1 cellular context compared by ENCODE assay signal in the genomic region with DNA sequence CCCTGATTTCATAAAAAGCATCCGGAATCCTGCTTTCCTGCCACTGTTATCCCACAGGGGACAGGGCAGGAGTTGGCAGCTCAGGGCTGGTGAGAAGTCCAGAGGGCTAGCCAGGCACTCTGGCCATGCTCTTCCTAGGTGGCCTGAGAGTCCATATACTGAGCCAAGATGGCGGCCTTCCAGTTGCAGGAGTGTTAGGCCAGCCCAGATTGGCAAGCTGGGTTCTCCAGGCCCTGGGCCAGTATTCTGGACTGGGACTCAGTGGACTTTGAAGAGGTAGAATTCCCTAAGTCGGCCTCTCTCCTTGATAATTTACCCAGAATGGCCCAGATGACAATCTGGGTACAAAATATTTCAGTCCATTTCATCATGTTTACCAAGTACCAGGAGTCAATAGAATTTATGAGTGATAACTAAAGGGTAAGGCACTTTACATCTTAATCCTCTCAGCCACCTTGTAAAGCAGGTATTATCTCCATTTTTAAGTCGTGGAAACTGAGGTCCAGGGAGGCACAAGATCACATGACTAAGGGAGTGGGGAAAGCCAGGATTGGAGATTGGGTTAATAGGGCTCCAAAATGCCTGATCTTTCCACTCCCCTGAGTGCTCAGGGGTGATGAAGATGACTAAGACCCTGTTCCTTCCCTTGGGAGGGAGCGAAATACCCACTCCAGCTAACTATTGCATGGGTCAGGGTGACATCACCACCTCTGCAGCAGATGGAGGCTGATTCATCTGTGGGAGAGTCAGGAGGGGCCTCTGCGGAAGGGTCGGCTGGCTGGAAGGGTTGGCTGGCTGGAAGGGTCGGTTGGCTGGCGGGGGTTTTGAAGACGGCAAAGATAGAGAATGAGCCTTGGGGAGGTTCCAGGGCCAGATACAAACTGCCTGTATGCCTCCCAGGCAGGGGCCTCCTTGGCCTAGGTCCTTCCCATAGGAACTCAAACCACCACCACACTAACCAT.
A peak's percentile ranks its signal among the peaks of the same experiment; 100 is the strongest.
TF ChIP-seq lines count a peak whose summit lies in the region.

No MANE protein-coding gene starts in this region.

TF ChIP-seq in K562, 482 proteins besides CTCF, POLR2A, EP300 and RAD21 (continued from another document and continues in another):
- no peak for TF ChIP-seq SNRNP70 (optimal IDR thresholded peaks at IDR 0.05; ENCODE audit: low read depth, low read length)
- TF ChIP-seq, protein P1, sequence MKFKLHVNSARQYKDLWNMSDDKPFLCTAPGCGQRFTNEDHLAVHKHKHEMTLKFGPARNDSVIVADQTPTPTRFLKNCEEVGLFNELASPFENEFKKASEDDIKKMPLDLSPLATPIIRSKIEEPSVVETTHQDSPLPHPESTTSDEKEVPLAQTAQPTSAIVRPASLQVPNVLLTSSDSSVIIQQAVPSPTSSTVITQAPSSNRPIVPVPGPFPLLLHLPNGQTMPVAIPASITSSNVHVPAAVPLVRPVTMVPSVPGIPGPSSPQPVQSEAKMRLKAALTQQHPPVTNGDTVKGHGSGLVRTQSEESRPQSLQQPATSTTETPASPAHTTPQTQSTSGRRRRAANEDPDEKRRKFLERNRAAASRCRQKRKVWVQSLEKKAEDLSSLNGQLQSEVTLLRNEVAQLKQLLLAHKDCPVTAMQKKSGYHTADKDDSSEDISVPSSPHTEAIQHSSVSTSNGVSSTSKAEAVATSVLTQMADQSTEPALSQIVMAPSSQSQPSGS (CRISPR knock-in tag; IDR thresholded peaks at IDR 0.05) = peak; percentile 77; the same call in 1 of the 2 replicates
- no peak for TF ChIP-seq KDM4B (IDR thresholded peaks at IDR 0.05; ENCODE audit: borderline replicate concordance in 2 of 2, low read depth in 1 of 2)
- TF ChIP-seq, protein P2, sequence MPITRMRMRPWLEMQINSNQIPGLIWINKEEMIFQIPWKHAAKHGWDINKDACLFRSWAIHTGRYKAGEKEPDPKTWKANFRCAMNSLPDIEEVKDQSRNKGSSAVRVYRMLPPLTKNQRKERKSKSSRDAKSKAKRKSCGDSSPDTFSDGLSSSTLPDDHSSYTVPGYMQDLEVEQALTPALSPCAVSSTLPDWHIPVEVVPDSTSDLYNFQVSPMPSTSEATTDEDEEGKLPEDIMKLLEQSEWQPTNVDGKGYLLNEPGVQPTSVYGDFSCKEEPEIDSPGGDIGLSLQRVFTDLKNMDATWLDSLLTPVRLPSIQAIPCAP (CRISPR knock-in tag; IDR thresholded peaks at IDR 0.05; ENCODE audit: borderline replicate concordance) = no peak
- TF ChIP-seq ZNF76 (CRISPR knock-in tag; IDR thresholded peaks at IDR 0.05; ENCODE audit: borderline replicate concordance) = no peak
- no peak for TF ChIP-seq ZC3H8 (IDR thresholded peaks at IDR 0.05)
- TF ChIP-seq NR1H2 (CRISPR knock-in tag; IDR thresholded peaks at IDR 0.05) = no peak
- no peak for TF ChIP-seq ZNF12 (CRISPR knock-in tag; IDR thresholded peaks at IDR 0.05)
- TF ChIP-seq LEF1 (IDR thresholded peaks at IDR 0.05) = no peak; the same call in 1 of the 2 replicates
- no peak for TF ChIP-seq STAT5A (IDR thresholded peaks at IDR 0.05; ENCODE audit: borderline replicate concordance, low read length)
- TF ChIP-seq PTTG1 (tag; IDR thresholded peaks at IDR 0.05; ENCODE audit: low read depth) = no peak; the same call in 1 of the 2 replicates
- TF ChIP-seq DPF2 (IDR thresholded peaks at IDR 0.05) = peak; percentile 87
- no peak for TF ChIP-seq ZNF507 (tag; conservative IDR thresholded peaks at IDR 0.05)
- TF ChIP-seq, protein P3, sequence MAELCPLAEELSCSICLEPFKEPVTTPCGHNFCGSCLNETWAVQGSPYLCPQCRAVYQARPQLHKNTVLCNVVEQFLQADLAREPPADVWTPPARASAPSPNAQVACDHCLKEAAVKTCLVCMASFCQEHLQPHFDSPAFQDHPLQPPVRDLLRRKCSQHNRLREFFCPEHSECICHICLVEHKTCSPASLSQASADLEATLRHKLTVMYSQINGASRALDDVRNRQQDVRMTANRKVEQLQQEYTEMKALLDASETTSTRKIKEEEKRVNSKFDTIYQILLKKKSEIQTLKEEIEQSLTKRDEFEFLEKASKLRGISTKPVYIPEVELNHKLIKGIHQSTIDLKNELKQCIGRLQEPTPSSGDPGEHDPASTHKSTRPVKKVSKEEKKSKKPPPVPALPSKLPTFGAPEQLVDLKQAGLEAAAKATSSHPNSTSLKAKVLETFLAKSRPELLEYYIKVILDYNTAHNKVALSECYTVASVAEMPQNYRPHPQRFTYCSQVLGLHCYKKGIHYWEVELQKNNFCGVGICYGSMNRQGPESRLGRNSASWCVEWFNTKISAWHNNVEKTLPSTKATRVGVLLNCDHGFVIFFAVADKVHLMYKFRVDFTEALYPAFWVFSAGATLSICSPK (IDR thresholded peaks at IDR 0.05; ENCODE audit: borderline replicate concordance) = no peak
- TF ChIP-seq ESRRB (CRISPR knock-in tag; IDR thresholded peaks at IDR 0.05; ENCODE audit: borderline replicate concordance) = no peak
- 0 out of 2 replicates have a peak, but pooled peaks have one; percentile 12 for TF ChIP-seq ETV5 (CRISPR knock-in tag; IDR thresholded peaks at IDR 0.05; ENCODE audit: low read depth)
- no peak for TF ChIP-seq SMARCB1 (IDR thresholded peaks at IDR 0.05; ENCODE audit: insufficient read length, low read depth)
- TF ChIP-seq, protein P4, sequence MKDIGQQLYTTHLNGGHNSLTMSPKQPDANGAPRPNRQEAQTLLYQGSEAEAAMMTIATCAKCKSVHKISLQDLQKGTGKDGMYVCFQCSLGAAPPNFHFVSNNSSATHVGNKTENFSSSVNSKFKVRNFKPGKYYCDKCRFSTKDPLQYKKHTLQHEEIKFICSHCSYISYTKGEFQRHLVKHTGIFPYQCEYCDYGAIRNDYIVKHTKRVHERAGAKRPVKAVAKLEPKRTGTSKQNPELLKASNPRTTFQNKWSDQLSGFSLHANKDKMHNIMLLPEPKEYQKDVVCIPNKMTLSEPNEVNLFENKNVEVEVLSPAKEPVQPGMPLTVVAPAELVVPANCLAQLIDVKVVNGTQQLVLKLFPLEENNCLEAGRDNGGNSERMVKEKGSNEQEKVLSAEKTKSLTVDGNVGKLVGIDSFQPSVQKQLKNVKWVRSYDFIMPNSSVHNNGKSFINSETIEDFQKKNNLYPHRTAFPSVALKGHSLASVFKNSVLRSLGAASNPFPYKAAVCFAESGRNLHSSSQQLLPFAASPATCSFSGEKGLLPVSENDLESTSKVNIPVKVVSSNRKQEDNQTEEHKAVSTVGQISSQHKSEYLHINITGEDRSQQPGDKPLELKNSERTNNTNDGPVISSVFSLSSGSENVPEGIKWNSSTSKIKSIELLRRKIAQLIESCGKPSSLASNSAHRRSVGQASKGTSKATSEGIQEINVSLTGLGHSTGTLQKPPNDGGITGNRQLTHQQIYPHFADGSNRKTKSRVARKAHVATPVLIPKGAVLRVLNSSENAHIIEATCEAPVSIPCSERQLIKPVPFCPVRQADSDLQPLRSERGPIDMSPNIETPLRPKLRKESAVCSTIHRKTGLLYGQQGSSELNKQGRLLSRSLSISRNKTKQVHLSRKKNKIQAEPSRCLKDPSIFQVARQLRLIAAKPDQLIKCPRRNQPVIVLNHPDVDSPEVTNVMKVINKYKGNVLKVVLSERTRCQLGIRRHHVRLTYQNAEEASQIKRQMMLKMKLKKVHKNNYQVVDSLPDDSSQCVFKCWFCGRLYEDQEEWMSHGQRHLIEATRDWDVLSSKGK (CRISPR knock-in tag; IDR thresholded peaks at IDR 0.05) = no peak
- TF ChIP-seq RUNX1 (IDR thresholded peaks at IDR 0.05; ENCODE audit: low read depth) = no peak
- TF ChIP-seq, protein P5, sequence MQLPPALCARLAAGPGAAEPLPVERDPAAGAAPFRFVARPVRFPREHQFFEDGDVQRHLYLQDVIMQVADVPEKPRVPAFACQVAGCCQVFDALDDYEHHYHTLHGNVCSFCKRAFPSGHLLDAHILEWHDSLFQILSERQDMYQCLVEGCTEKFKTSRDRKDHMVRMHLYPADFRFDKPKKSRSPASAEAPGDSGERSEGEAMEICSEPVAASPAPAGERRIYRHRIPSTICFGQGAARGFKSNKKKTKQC (CRISPR knock-in tag; IDR thresholded peaks at IDR 0.05) = no peak
- TF ChIP-seq, protein P6, sequence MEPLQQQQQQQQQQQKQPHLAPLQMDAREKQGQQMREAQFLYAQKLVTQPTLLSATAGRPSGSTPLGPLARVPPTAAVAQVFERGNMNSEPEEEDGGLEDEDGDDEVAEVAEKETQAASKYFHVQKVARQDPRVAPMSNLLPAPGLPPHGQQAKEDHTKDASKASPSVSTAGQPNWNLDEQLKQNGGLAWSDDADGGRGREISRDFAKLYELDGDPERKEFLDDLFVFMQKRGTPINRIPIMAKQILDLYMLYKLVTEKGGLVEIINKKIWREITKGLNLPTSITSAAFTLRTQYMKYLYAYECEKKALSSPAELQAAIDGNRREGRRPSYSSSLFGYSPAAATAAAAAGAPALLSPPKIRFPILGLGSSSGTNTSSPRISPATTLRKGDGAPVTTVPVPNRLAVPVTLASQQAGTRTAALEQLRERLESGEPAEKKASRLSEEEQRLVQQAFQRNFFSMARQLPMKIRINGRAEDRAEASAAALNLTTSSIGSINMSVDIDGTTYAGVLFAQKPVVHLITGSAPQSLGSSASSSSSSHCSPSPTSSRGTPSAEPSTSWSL (CRISPR knock-in tag; IDR thresholded peaks at IDR 0.05; ENCODE audit: borderline replicate concordance) = no peak
- no peak for TF ChIP-seq SRSF3 (IDR thresholded peaks at IDR 0.05; ENCODE audit: insufficient read depth, low read length)
- no peak for TF ChIP-seq GATAD2B (IDR thresholded peaks at IDR 0.05; ENCODE audit: borderline replicate concordance)
- TF ChIP-seq SIRT6 (IDR thresholded peaks at IDR 0.05; ENCODE audit: low read depth, low read length) = no peak
- TF ChIP-seq, protein P7, sequence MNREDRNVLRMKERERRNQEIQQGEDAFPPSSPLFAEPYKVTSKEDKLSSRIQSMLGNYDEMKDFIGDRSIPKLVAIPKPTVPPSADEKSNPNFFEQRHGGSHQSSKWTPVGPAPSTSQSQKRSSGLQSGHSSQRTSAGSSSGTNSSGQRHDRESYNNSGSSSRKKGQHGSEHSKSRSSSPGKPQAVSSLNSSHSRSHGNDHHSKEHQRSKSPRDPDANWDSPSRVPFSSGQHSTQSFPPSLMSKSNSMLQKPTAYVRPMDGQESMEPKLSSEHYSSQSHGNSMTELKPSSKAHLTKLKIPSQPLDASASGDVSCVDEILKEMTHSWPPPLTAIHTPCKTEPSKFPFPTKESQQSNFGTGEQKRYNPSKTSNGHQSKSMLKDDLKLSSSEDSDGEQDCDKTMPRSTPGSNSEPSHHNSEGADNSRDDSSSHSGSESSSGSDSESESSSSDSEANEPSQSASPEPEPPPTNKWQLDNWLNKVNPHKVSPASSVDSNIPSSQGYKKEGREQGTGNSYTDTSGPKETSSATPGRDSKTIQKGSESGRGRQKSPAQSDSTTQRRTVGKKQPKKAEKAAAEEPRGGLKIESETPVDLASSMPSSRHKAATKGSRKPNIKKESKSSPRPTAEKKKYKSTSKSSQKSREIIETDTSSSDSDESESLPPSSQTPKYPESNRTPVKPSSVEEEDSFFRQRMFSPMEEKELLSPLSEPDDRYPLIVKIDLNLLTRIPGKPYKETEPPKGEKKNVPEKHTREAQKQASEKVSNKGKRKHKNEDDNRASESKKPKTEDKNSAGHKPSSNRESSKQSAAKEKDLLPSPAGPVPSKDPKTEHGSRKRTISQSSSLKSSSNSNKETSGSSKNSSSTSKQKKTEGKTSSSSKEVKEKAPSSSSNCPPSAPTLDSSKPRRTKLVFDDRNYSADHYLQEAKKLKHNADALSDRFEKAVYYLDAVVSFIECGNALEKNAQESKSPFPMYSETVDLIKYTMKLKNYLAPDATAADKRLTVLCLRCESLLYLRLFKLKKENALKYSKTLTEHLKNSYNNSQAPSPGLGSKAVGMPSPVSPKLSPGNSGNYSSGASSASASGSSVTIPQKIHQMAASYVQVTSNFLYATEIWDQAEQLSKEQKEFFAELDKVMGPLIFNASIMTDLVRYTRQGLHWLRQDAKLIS (CRISPR knock-in tag; IDR thresholded peaks at IDR 0.05) = no peak
- TF ChIP-seq, protein P8, sequence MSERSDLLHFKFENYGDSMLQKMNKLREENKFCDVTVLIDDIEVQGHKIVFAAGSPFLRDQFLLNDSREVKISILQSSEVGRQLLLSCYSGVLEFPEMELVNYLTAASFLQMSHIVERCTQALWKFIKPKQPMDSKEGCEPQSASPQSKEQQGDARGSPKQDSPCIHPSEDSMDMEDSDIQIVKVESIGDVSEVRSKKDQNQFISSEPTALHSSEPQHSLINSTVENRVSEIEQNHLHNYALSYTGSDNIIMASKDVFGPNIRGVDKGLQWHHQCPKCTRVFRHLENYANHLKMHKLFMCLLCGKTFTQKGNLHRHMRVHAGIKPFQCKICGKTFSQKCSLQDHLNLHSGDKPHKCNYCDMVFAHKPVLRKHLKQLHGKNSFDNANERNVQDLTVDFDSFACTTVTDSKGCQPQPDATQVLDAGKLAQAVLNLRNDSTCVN (CRISPR knock-in tag; IDR thresholded peaks at IDR 0.05) = no peak
- no peak for TF ChIP-seq POLR3A (IDR thresholded peaks at IDR 0.05; ENCODE audit: borderline replicate concordance, extremely low read depth, insufficient read depth, insufficient read length)
- TF ChIP-seq JUNB (CRISPR knock-in tag; conservative IDR thresholded peaks at IDR 0.05) = peak; percentile 66; the same call in 1 of the 2 replicates
- TF ChIP-seq MTA1 (IDR thresholded peaks at IDR 0.05; ENCODE audit: borderline replicate concordance) = 0 out of 2 replicates have a peak, but pooled peaks have one; percentile 31
- TF ChIP-seq, protein P9, sequence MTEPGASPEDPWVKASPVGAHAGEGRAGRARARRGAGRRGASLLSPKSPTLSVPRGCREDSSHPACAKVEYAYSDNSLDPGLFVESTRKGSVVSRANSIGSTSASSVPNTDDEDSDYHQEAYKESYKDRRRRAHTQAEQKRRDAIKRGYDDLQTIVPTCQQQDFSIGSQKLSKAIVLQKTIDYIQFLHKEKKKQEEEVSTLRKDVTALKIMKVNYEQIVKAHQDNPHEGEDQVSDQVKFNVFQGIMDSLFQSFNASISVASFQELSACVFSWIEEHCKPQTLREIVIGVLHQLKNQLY (CRISPR knock-in tag; conservative IDR thresholded peaks at IDR 0.05) = no peak
- no peak for TF ChIP-seq HDAC1 (IDR thresholded peaks at IDR 0.05)
- TF ChIP-seq, protein P10, sequence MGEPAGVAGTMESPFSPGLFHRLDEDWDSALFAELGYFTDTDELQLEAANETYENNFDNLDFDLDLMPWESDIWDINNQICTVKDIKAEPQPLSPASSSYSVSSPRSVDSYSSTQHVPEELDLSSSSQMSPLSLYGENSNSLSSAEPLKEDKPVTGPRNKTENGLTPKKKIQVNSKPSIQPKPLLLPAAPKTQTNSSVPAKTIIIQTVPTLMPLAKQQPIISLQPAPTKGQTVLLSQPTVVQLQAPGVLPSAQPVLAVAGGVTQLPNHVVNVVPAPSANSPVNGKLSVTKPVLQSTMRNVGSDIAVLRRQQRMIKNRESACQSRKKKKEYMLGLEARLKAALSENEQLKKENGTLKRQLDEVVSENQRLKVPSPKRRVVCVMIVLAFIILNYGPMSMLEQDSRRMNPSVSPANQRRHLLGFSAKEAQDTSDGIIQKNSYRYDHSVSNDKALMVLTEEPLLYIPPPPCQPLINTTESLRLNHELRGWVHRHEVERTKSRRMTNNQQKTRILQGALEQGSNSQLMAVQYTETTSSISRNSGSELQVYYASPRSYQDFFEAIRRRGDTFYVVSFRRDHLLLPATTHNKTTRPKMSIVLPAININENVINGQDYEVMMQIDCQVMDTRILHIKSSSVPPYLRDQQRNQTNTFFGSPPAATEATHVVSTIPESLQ (CRISPR knock-in tag; IDR thresholded peaks at IDR 0.05) = no peak
- TF ChIP-seq NR2C1 (IDR thresholded peaks at IDR 0.05) = no peak
- TF ChIP-seq NR2C1 (tag; IDR thresholded peaks at IDR 0.05) = no peak; the same call in 1 of the 2 replicates
- TF ChIP-seq, protein P11, sequence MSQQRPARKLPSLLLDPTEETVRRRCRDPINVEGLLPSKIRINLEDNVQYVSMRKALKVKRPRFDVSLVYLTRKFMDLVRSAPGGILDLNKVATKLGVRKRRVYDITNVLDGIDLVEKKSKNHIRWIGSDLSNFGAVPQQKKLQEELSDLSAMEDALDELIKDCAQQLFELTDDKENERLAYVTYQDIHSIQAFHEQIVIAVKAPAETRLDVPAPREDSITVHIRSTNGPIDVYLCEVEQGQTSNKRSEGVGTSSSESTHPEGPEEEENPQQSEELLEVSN (IDR thresholded peaks at IDR 0.05; ENCODE audit: borderline replicate concordance in 1 of 2, extremely low read depth in 1 of 2, insufficient read depth in 1 of 2, insufficient read length in 1 of 2, low read depth in 1 of 2, low read length in 1 of 2, poor library complexity in 1 of 2, severe bottlenecking in 1 of 2) = no peak
- no peak for TF ChIP-seq ZNF124 (CRISPR knock-in tag; IDR thresholded peaks at IDR 0.05)
